10 cellular contexts compared by ENCODE assay signal in the genomic region with DNA sequence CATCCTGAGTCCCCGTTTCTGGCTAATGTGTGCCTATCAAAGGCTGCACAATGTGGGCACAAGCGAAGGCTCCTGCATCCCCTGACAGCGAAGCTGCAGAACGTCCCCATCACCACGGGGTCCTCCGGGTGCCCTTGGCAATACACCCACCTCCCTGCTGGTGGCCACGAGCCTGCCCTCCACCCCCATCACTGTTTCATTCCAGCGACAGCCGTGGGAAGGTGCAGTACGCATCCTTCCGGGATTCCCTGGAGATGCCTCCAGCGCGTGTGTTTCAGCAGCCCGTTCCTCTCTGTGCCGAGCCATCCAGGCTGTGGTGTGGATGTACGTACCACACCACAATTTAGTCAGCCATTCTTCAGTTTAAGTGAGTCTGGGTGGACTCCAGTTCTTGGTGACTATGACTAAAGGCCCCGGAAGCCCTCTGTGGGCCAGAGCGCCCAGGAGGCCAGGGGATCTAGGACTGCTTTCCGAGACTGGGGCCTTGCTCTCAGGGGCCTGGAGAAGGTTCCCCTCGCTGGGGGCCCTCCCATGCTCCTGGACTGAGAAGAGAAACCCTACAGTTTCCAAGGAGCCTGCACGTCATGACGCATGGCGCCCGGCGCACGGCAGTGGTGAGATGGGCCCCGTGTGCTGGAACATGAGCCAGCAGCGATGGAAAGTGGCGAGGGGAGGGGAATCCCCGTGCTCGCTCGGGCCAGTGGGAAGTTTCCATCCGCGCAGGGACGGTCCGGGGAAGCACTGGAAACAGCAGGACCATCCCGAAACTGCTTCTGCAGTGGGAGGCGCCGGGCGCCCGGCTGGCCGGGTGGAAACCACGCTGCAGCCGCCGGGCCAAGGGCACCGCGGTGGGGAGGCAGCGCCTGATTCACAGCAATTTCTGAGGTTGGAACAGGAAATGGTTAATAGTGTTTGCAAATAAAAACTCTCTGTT. TPM values are rescaled to one million over a fixed set of nuclear protein-coding genes. Genes with fewer than 3 reads are reported as not detected.
DNase-seq lines count a peak whose midpoint lies in the region; ATAC-seq and TF ChIP-seq lines count a peak whose summit lies in the region.
"Had no signal": no experiment of that assay in that cellular context is flagged by ENCODE, and none has a peak within 500 bp of the region (broad histone marks: within the 10 kb centered on the region; RNA-seq: fewer than 3 reads in every experiment).

No MANE protein-coding gene starts in this region.

- peak; percentile 35 for ATAC-seq in GM19351 (IDR thresholded peaks at IDR 0.05; ENCODE audit: unreplicated experiment)
- ATAC-seq in GM19328 (IDR thresholded peaks at IDR 0.05; ENCODE audit: unreplicated experiment) = no peak

- H3K36me3 Mint-ChIP-seq in activated CD4-positive, alpha-beta T cell treated with anti-CD3 and anti-CD28 coated beads, Interleukin-2, amount 10 ng/mL, durations not matched to agents 24 days and 14 days (ENCODE audit: low read depth) = peaks cover 7% of the 10 kb centered on the region
- no peaks in the 10 kb centered on the region for H3K36me3 Mint-ChIP-seq in nephron progenitor cell (ENCODE audit: low read depth)

- intact Hi-C loops in activated CD4-positive, alpha-beta T cell treated with anti-CD3 and anti-CD28 coated beads, Interleukin-2, amount 10 ng/mL, durations not matched to agents 24 days and 14 days (cut with micrococcal nuclease) = loop anchor here (1.0 to 5.0 kb wide), 5 partner anchors 19 to 176 kb away; a partner anchor contains a TSS

- DNase-seq in activated CD4-positive, alpha-beta T cell treated with anti-CD3 and anti-CD28 coated beads, Interleukin-2, amount 10 ng/mL, durations not matched to agents 24 days and 14 days = peak; percentile 86
- peak; percentile 53 for DNase-seq in fibroblast of villous mesenchyme (ENCODE audit: low read depth)
- peak; percentile 68 for DNase-seq in stimulated activated CD8-positive, alpha-beta memory T cell treated with anti-CD3 and anti-CD28 coated beads, Interleukin-2, amount 100 ng/mL, for 48 hours (ENCODE audit: low read depth in 2 of 2)
- no peak for DNase-seq in NCI-H1092 (lab: John Stamatoyannopoulos, UW)
- DNase-seq in 8988T = no peak
- DNase-seq in nephron progenitor cell = no peak
- DNase-seq: NCI-H2227 treated with DMSO at 0.1 percent for 48 hours had no signal

- peaks cover 19% of the 10 kb centered on the region for H3K27me3 Mint-ChIP-seq in activated CD4-positive, alpha-beta T cell treated with anti-CD3 and anti-CD28 coated beads, Interleukin-2, amount 10 ng/mL, durations not matched to agents 24 days and 14 days
- peaks cover 20% of the 10 kb centered on the region for H3K27me3 Mint-ChIP-seq in nephron progenitor cell (ENCODE audit: low read depth, poor library complexity)

- H3K9me3 Mint-ChIP-seq in activated CD4-positive, alpha-beta T cell treated with anti-CD3 and anti-CD28 coated beads, Interleukin-2, amount 10 ng/mL, durations not matched to agents 24 days and 14 days = peaks cover 17% of the 10 kb centered on the region
- peaks cover 3% of the 10 kb centered on the region for H3K9me3 Mint-ChIP-seq in nephron progenitor cell

- no peak overlapping the region for H3K4me3 ChIP-seq in fibroblast of villous mesenchyme (ENCODE audit: low read depth, low read length)
- H3K4me3 ChIP-seq: cardiac muscle cell had no signal

- H3K4me3 Mint-ChIP-seq in activated CD4-positive, alpha-beta T cell treated with anti-CD3 and anti-CD28 coated beads, Interleukin-2, amount 10 ng/mL, durations not matched to agents 24 days and 14 days = peak overlapping the region; percentile 47
- H3K4me3 Mint-ChIP-seq in nephron progenitor cell = no peak overlapping the region

- TF ChIP-seq CTCF in fibroblast of villous mesenchyme (IDR thresholded peaks at IDR 0.05; ENCODE audit: insufficient read depth, low read depth, low read length) (no peak), nephron progenitor cell (IDR thresholded peaks at IDR 0.05) (no peak)

- H3K4me1 Mint-ChIP-seq in activated CD4-positive, alpha-beta T cell treated with anti-CD3 and anti-CD28 coated beads, Interleukin-2, amount 10 ng/mL, durations not matched to agents 24 days and 14 days = peaks cover 64% of the 10 kb centered on the region
- peaks cover 37% of the 10 kb centered on the region for H3K4me1 Mint-ChIP-seq in nephron progenitor cell

- peak overlapping the region; percentile 91 for H3K27ac Mint-ChIP-seq in activated CD4-positive, alpha-beta T cell treated with anti-CD3 and anti-CD28 coated beads, Interleukin-2, amount 10 ng/mL, durations not matched to agents 24 days and 14 days
- no peak overlapping the region for H3K27ac Mint-ChIP-seq in nephron progenitor cell

RNA-seq across cellular contexts. Expression of a gene that starts 4.6 kb away (rescaled TPM):
- 79.6 and 83.3 TPM in 2 replicates for total RNA-seq in activated CD4-positive, alpha-beta T cell treated with anti-CD3 and anti-CD28 coated beads, Interleukin-2, amount 10 ng/mL, durations not matched to agents 24 days and 14 days
- not detected in 2 replicates for total RNA-seq in fibroblast of villous mesenchyme
- total RNA-seq: cardiac muscle cell had no signal

RNA-seq across cellular contexts. Expression of a gene that starts 6.2 kb away (rescaled TPM):
- 0.07 TPM in 1 of 2 replicates, not detected in the other for total RNA-seq in activated CD4-positive, alpha-beta T cell treated with anti-CD3 and anti-CD28 coated beads, Interleukin-2, amount 10 ng/mL, durations not matched to agents 24 days and 14 days
- not detected in 2 replicates for total RNA-seq in fibroblast of villous mesenchyme
- total RNA-seq: cardiac muscle cell had no signal

RNA-seq across cellular contexts. Expression of a gene that starts 54.3 kb away (rescaled TPM):
- 1.0 and 1.2 TPM in 2 replicates for total RNA-seq in activated CD4-positive, alpha-beta T cell treated with anti-CD3 and anti-CD28 coated beads, Interleukin-2, amount 10 ng/mL, durations not matched to agents 24 days and 14 days
- not detected in 2 replicates for total RNA-seq in fibroblast of villous mesenchyme

Comparison
In these comparisons a context has a peak if more than half of its experiments do, and no peak if none do; other contexts are left out.
1. DNase-seq: peak in activated CD4-positive, alpha-beta T cell treated with anti-CD3 and anti-CD28 coated beads, Interleukin-2, amount 10 ng/mL, durations not matched to agents 24 days and 14 days (single experiment), fibroblast of villous mesenchyme (single experiment) and stimulated activated CD8-positive, alpha-beta memory T cell treated with anti-CD3 and anti-CD28 coated beads, Interleukin-2, amount 100 ng/mL, for 48 hours (2 of 2); none in NCI-H1092 (single experiment), 8988T (single experiment) and nephron progenitor cell (single experiment).
2. RNA of a gene that starts 4.6 kb away (total RNA-seq): 79.6 to 83.3 TPM in activated CD4-positive, alpha-beta T cell treated with anti-CD3 and anti-CD28 coated beads, Interleukin-2, amount 10 ng/mL, durations not matched to agents 24 days and 14 days; not detected in fibroblast of villous mesenchyme; every median in the first group is over 10 times any median in the second.